In the genomic region with DNA sequence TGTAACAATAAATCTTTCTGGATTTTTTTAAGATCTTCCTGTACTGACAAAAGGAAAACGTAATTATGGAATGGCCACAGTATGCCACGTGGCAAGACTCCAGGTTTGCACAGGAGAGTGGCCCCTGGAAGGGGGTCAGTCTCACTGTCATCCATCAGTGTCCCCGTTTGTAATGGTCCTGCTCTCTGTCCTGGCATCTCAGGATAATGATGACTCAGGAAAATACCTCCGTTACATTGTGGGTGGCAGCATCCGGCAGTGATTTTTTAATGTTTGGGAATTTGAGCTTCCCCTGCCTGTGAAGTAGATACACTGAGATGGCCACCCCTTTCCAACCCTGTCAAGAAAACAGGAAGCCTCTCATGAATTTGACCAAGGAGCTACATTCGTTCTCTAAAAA, we compare ENCODE assay signal across 1 cellular context.
TF ChIP-seq lines count a peak whose summit lies in the region.

No MANE protein-coding gene starts in this region.

TF ChIP-seq in GM23338, 12 proteins besides CTCF, POLR2A, EP300 and RAD21 (continued from another document):
- TF ChIP-seq, protein P1, sequence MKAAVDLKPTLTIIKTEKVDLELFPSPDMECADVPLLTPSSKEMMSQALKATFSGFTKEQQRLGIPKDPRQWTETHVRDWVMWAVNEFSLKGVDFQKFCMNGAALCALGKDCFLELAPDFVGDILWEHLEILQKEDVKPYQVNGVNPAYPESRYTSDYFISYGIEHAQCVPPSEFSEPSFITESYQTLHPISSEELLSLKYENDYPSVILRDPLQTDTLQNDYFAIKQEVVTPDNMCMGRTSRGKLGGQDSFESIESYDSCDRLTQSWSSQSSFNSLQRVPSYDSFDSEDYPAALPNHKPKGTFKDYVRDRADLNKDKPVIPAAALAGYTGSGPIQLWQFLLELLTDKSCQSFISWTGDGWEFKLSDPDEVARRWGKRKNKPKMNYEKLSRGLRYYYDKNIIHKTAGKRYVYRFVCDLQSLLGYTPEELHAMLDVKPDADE (IDR thresholded peaks at IDR 0.05), result no peak
- TF ChIP-seq EZH2 (IDR thresholded peaks at IDR 0.05; ENCODE audit: low read depth, unreplicated experiment) (no peak), POLR2AphosphoS5 (IDR thresholded peaks at IDR 0.05; ENCODE audit: low read depth) (no peak), ZNF331 (CRISPR knock-in tag; IDR thresholded peaks at IDR 0.05; ENCODE audit: low read depth) (no peak)
